Comparison of ENCODE assay signal across 20 cellular contexts in the genomic region with DNA sequence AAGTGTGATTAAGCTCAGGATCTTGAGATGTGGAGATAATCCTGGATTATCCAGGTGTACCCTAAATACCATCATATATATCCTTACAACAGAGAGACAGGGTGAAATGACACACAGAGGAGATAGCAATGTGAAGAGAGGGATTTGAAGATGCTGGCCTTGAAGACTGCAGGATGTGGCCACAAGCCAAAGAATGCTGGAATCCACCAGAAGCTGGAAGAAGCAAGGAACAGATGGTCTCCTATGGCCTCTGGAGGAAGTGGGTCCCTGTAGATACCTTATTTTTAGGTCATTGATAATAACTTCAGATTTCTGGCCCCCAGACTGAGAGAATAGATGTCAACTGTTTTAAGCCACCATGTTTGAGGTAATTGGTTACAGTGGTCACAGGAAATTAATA.
DNase-seq lines count a peak whose midpoint lies in the region; ATAC-seq and TF ChIP-seq lines count a peak whose summit lies in the region.
"Had no signal": no experiment of that assay in that cellular context is flagged by ENCODE, and none has a peak within 500 bp of the region (broad histone marks: within the 10 kb centered on the region; RNA-seq: fewer than 3 reads in every experiment).

No MANE protein-coding gene starts in this region.

- H3K36me3 ChIP-seq in KMS-11 (ENCODE audit: insufficient read depth): no peaks in the 10 kb centered on the region
- no peaks in the 10 kb centered on the region for H3K36me3 ChIP-seq in gastrocnemius medialis
- H3K36me3 ChIP-seq: BE2C, BLaER1 had no signal

- no peak for ATAC-seq in gastrocnemius medialis

- H3K4me3 ChIP-seq in KMS-11 (IDR thresholded peaks at IDR 0.05; ENCODE audit: insufficient read depth, low read depth, low read length) (no peak overlapping the region), gastrocnemius medialis (no peak overlapping the region)
- H3K4me3 ChIP-seq: BLaER1 had no signal

- H3K27ac ChIP-seq in KMS-11 (peak overlapping the region; percentile 51), gastrocnemius medialis (no peak overlapping the region)
- H3K27ac ChIP-seq: BLaER1 had no signal

- in situ Hi-C loops in G401 (cut with HindIII; ENCODE audit: low sequenced_read_pairs) (no loop called here), gastrocnemius medialis (cut with MboI; ENCODE audit: low sequenced_read_pairs in 4 of 4) (no loop called here)

- H2AFZ ChIP-seq in KMS-11 (ENCODE audit: low read depth): no peak overlapping the region

- H3K79me2 ChIP-seq in KMS-11 (ENCODE audit: insufficient read depth, low read depth): no peaks in the 10 kb centered on the region

- H3K27me3 ChIP-seq in KMS-11 (ENCODE audit: insufficient read depth, low read depth) (no peaks in the 10 kb centered on the region), gastrocnemius medialis (no peaks in the 10 kb centered on the region)
- H3K27me3 ChIP-seq: BLaER1 had no signal

- H3K4me1 ChIP-seq in KMS-11 (ENCODE audit: low read depth, poor library complexity, severe bottlenecking) (peaks cover 28% of the 10 kb centered on the region), gastrocnemius medialis (no peaks in the 10 kb centered on the region)
- H3K4me1 ChIP-seq: BE2C had no signal

- H3K4me2 ChIP-seq in KMS-11: peak overlapping the region; percentile 59

- DNase-seq in G401 (ENCODE audit: low spot score): peak; percentile 67
- peak; percentile 49 for DNase-seq in NCI-H446 treated with DMSO at 0.1 percent for 48 hours (lab: John Stamatoyannopoulos, UW)
- no peak for DNase-seq in NCI-H187 (lab: John Stamatoyannopoulos, UW)
- no peak for DNase-seq in gastrocnemius medialis
- DNase-seq in cerebellum (ENCODE audit: low spot score): no peak
- DNase-seq: 8988T; ACHN; BE2C; CD4-positive, alpha-beta memory T cell; CD4-positive, CD25-positive, alpha-beta regulatory T cell; CD8-positive, alpha-beta memory T cell; COR-L47; DMS153; DMS53; DMS79; DND-41; EL; GF-D8 had no signal

- TF ChIP-seq POLR2A in gastrocnemius medialis (IDR thresholded peaks at IDR 0.05): no peak

- no peaks in the 10 kb centered on the region for H4K20me1 ChIP-seq in KMS-11 (ENCODE audit: insufficient read depth)
- H4K20me1 ChIP-seq: BLaER1 had no signal

- no peak overlapping the region for H3K9ac ChIP-seq in KMS-11
- H3K9ac ChIP-seq: BLaER1 had no signal

- intact Hi-C loops in gastrocnemius medialis (cut with DNase I; ENCODE audit: low total_unique reads): no loop called here

- TF ChIP-seq CTCF in KMS-11 (conservative IDR thresholded peaks at IDR 0.05; ENCODE audit: low read depth, low read length) (no peak), gastrocnemius medialis (IDR thresholded peaks at IDR 0.05 in 4 of 5, conservative IDR thresholded peaks at IDR 0.05 in 1 of 5) (no peak)

- no peaks in the 10 kb centered on the region for H3K9me3 ChIP-seq in gastrocnemius medialis
- H3K9me3 ChIP-seq: BE2C, BLaER1 had no signal

Comparison
In these comparisons a context has a peak if more than half of its experiments do, and no peak if none do; other contexts are left out.
1. DNase-seq: peak in G401 (single experiment) and NCI-H446 treated with DMSO at 0.1 percent for 48 hours (single experiment); none in NCI-H187 (0 of 2), gastrocnemius medialis (0 of 2) and cerebellum (single experiment).